ENCODE assay signal across 2 cellular contexts in genomic region chr1:192657760-192658159, GRCh38.
TF ChIP-seq lines count a peak whose summit lies in the region.

No MANE protein-coding gene starts in this region.

TF ChIP-seq in SK-N-SH, 30 proteins besides CTCF, POLR2A, EP300 and RAD21 (continued from another document):
- TF ChIP-seq YY1 (IDR thresholded peaks at IDR 0.05; ENCODE audit: low read depth) (no peak), POLR2AphosphoS5 (IDR thresholded peaks at IDR 0.05; ENCODE audit: low read depth, low read length) (no peak), GABPA (IDR thresholded peaks at IDR 0.05; ENCODE audit: low read depth) (no peak), SMC3 (IDR thresholded peaks at IDR 0.05; ENCODE audit: low read depth, low read length) (no peak)

TF ChIP-seq in K562, 482 proteins besides CTCF, POLR2A, EP300 and RAD21 (continued from another document):
- TF ChIP-seq ZNF699 (CRISPR knock-in tag; IDR thresholded peaks at IDR 0.05; ENCODE audit: insufficient replicate concordance): no peak
